Comparison of ENCODE assay signal across 8 cellular contexts in the genomic region with DNA sequence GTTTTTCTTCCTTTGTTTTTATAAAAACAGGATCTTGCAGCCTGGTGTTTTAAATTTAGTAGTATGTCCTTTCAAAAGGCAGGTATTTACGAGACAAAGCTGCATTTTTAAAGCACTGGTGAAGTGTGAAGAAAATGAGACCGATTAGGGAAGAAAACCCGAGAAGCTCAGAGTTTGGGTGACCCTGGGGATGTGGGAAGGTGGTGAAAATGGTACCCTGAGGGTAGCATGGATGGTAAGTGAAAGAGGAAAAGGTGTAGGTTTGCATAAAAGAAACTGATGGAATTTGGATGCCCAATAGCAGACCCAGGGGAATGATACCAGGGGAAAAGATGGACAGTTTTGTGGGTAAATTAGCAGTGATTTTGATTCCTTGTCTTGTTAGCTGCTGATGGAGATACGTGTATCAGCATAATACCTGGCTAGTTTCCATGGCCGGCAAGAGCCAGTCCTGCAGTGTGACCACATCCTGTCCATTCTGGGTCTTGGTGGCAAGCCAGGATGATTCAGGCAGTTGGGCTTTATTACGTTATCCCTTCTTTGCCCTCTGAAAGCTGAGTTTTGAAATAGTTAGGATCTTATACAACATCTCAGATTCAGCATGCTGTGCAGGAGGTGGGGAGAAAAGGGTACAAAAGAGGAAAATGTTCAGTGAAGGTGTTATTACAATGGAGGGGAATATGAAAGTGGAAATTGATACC. TPM values are rescaled to one million over a fixed set of nuclear protein-coding genes. Genes with fewer than 3 reads are reported as not detected.
DNase-seq lines count a peak whose midpoint lies in the region; ATAC-seq, FAIRE-seq and TF ChIP-seq lines count a peak whose summit lies in the region.

No MANE protein-coding gene starts in this region.

- H3K79me2 ChIP-seq in Loucy (ENCODE audit: insufficient read depth, low read length): peaks cover 29% of the 10 kb centered on the region

- H3K36me3 ChIP-seq in Loucy (ENCODE audit: insufficient read depth, low read length): no peaks in the 10 kb centered on the region
- no peaks in the 10 kb centered on the region for H3K36me3 ChIP-seq in kidney (ENCODE audit: control insufficient read depth in 1 of 2, insufficient read depth in 2 of 2, low read length in 2 of 2)
- H3K36me3 ChIP-seq in vagina: no peaks in the 10 kb centered on the region

- ATAC-seq in GM19324 (IDR thresholded peaks at IDR 0.05; ENCODE audit: low FRiP score, unreplicated experiment): no peak

- no peak for TF ChIP-seq POLR2A in vagina (IDR thresholded peaks at IDR 0.05)

- no peaks in the 10 kb centered on the region for H3K9me2 ChIP-seq in Loucy (replicated peaks; ENCODE audit: low read depth, low read length)

- H3K9me3 ChIP-seq in Loucy (ENCODE audit: insufficient read depth, low read depth, low read length) (no peaks in the 10 kb centered on the region), kidney (ENCODE audit: control insufficient read depth in 1 of 2, low read length in 2 of 2) (no peaks in the 10 kb centered on the region), vagina (no peaks in the 10 kb centered on the region)

- H2AFZ ChIP-seq in Loucy (ENCODE audit: low read length): no peak overlapping the region

- H3K4me2 ChIP-seq in Loucy (ENCODE audit: low read depth, low read length, poor library complexity, severe bottlenecking): peak overlapping the region; percentile 40

- TF ChIP-seq CTCF in Loucy (conservative IDR thresholded peaks at IDR 0.05; ENCODE audit: low read length): no peak
- no peak for TF ChIP-seq CTCF in kidney (IDR thresholded peaks at IDR 0.05; ENCODE audit: borderline replicate concordance, extremely low read depth, insufficient read depth)
- no peak for TF ChIP-seq CTCF in vagina (IDR thresholded peaks at IDR 0.05)

- 0 out of 2 replicates have a peak, but pooled peaks cover 2% of the 10 kb centered on the region for H3F3A ChIP-seq in Loucy (ENCODE audit: low read depth)

- peaks cover 24% of the 10 kb centered on the region for H3K4me1 ChIP-seq in Loucy (ENCODE audit: insufficient read depth, low read length, poor library complexity, severe bottlenecking)
- H3K4me1 ChIP-seq in kidney (ENCODE audit: control insufficient read depth in 1 of 2, insufficient read depth in 1 of 2, low read depth in 1 of 2, low read length in 2 of 2): peaks cover 2 to 9% of the 10 kb centered on the region in 2 donors
- H3K4me1 ChIP-seq in vagina: peaks cover 10% of the 10 kb centered on the region

- intact Hi-C loops in kidney (cut with DNase I) (no loop called here), vagina (cut with DNase I) (no loop called here)

- H3K9ac ChIP-seq in Loucy (ENCODE audit: low read depth, low read length, poor library complexity, severe bottlenecking) (no peak overlapping the region), kidney (ENCODE audit: low read length in 2 of 2) (no peak overlapping the region)

- peak; percentile 31 for DNase-seq in COR-L47 (lab: John Stamatoyannopoulos, UW)
- peak; percentile 99 for DNase-seq in astrocyte of the hippocampus (ENCODE audit: low read depth, low spot score)
- peak; percentile 89 for DNase-seq in kidney
- peak in 1 of 2 donors; percentile 91 for DNase-seq in vagina (ENCODE audit: extremely low spot score in 2 of 2)
- no peak for DNase-seq in activated CD8-positive, alpha-beta memory T cell treated with anti-CD3 and anti-CD28 coated beads for 24 hours
- no peak for DNase-seq in NCI-H187 (lab: John Stamatoyannopoulos, UW)

- no peak for FAIRE-seq in kidney (lab: Jason Lieb, UNC)

- H3K4me3 ChIP-seq in Loucy (ENCODE audit: low read length, poor library complexity, severe bottlenecking) (peak overlapping the region; percentile 11), kidney (ENCODE audit: low read length in 2 of 2) (no peak overlapping the region), vagina (no peak overlapping the region)

- peak overlapping the region in 1 of 2 donors; percentile 36 for H3K27ac ChIP-seq in kidney (ENCODE audit: low read depth in 2 of 2, low read length in 2 of 2)
- H3K27ac ChIP-seq in vagina: peak overlapping the region; percentile 59

- H3K27me3 ChIP-seq in Loucy (ENCODE audit: insufficient read depth, low read length, poor library complexity, severe bottlenecking): no peaks in the 10 kb centered on the region
- H3K27me3 ChIP-seq in vagina: no peaks in the 10 kb centered on the region

- peaks cover 6% of the 10 kb centered on the region for H4K20me1 ChIP-seq in Loucy (ENCODE audit: insufficient read depth, low read length, poor library complexity, severe bottlenecking)

RNA-seq across cellular contexts. Expression of a gene that starts 8.9 kb away (rescaled TPM):
- total RNA-seq in kidney (36.7 TPM), vagina (19.6 TPM)
- 3.8 TPM for polyA plus RNA-seq in kidney (ENCODE audit: insufficient read depth, low read depth, low replicate concordance)

Comparison
In these comparisons a context has a peak if more than half of its experiments do, and no peak if none do; other contexts are left out.
1. DNase-seq: peak in COR-L47 (single experiment), astrocyte of the hippocampus (single experiment) and kidney (single experiment); none in activated CD8-positive, alpha-beta memory T cell treated with anti-CD3 and anti-CD28 coated beads for 24 hours (single experiment) and NCI-H187 (0 of 2).